9 cellular contexts compared by ENCODE assay signal in genomic region chr12:6927999-6928702, GRCh38. TPM values are rescaled to one million over a fixed set of nuclear protein-coding genes. Genes with fewer than 3 reads are reported as not detected.
A peak's percentile ranks its signal among the peaks of the same experiment; 100 is the strongest.
DNase-seq lines count a peak whose midpoint lies in the region; ATAC-seq, FAIRE-seq and TF ChIP-seq lines count a peak whose summit lies in the region.
"Had no signal": no experiment of that assay in that cellular context is flagged by ENCODE, and none has a peak within 500 bp of the region (broad histone marks: within the 10 kb centered on the region; RNA-seq: fewer than 3 reads in every experiment).

No MANE protein-coding gene starts in this region.

- no peaks in the 10 kb centered on the region for H3K9me3 Mint-ChIP-seq in activated naive CD4-positive, alpha-beta T cell treated with anti-CD3 and anti-CD28 coated beads for 36 hours

- H3K36me3 Mint-ChIP-seq in activated naive CD4-positive, alpha-beta T cell treated with anti-CD3 and anti-CD28 coated beads for 36 hours (ENCODE audit: low read depth): peaks cover 3% of the 10 kb centered on the region

- no peaks in the 10 kb centered on the region for H3K27me3 Mint-ChIP-seq in activated naive CD4-positive, alpha-beta T cell treated with anti-CD3 and anti-CD28 coated beads for 36 hours (ENCODE audit: low read depth)

- H3K36me3 ChIP-seq in kidney (ENCODE audit: control insufficient read depth in 1 of 2, insufficient read depth in 2 of 2, low read length in 2 of 2) (peaks cover 0 to 3% of the 10 kb centered on the region in 2 donors), subcutaneous abdominal adipose tissue (ENCODE audit: control insufficient read depth in 5 of 5, insufficient read depth in 5 of 5, low read length in 5 of 5) (peaks cover 0 to 4% (median 0%) of the 10 kb centered on the region in 5 donors)

- CTCF ChIA-PET in activated naive CD4-positive, alpha-beta T cell treated with anti-CD3 and anti-CD28 coated beads for 36 hours (lab: Charles Lee): interaction anchor here (2.0 kb wide), 1 partner anchor 10 kb away, joined by 6 read pairs; no protein-coding TSS in a partner anchor

- intact Hi-C loops in activated naive CD4-positive, alpha-beta T cell treated with anti-CD3 and anti-CD28 coated beads for 36 hours (cut with micrococcal nuclease): loop anchor here (10.0 kb wide), 1 partner anchor 707 kb away; no protein-coding TSS in a partner anchor
- intact Hi-C loops in kidney (cut with DNase I): no loop called here

- H3K9ac ChIP-seq in kidney (ENCODE audit: low read length in 2 of 2) (peak overlapping the region; percentile 61 to 80), subcutaneous abdominal adipose tissue (ENCODE audit: low read length in 5 of 5) (peak overlapping the region; percentile 82 to 99 (median 96))

- no peak for DNase-seq in activated naive CD4-positive, alpha-beta T cell treated with anti-CD3 and anti-CD28 coated beads for 36 hours
- no peak for DNase-seq in activated naive CD4-positive, alpha-beta T cell (lab: John Stamatoyannopoulos, UW)
- DNase-seq in astrocyte of the cerebellum (ENCODE audit: low read depth) (no peak), kidney (peak; percentile 80)
- no peak for DNase-seq in stimulated activated CD4-positive, alpha-beta T cell treated with anti-CD3 and anti-CD28 coated beads, Interleukin-2, amount 100 ng/mL, for 24 hours
- DNase-seq in activated CD4-positive, alpha-beta T cell treated with anti-CD3 and anti-CD28 coated beads, Interleukin-2, amount 50 U/mL, for 48 hours: no peak

- FAIRE-seq in kidney (lab: Jason Lieb, UNC): no peak

- ATAC-seq in GM18505 (IDR thresholded peaks at IDR 0.05; ENCODE audit: unreplicated experiment): no peak

- H3K4me3 ChIP-seq in astrocyte of the cerebellum (ENCODE audit: low read depth, low read length): peak overlapping the region; percentile 96
- peak overlapping the region; percentile 75 to 78 for H3K4me3 ChIP-seq in kidney (ENCODE audit: low read length in 2 of 2)
- H3K4me3 ChIP-seq in subcutaneous abdominal adipose tissue (ENCODE audit: low read depth in 1 of 5, low read length in 5 of 5): peak overlapping the region; percentile 77 to 96 (median 86)

- in situ Hi-C loops in astrocyte of the cerebellum (cut with HindIII; ENCODE audit: low sequenced_read_pairs): no loop called here

- H3K9me3 ChIP-seq in kidney (ENCODE audit: control insufficient read depth in 1 of 2, low read length in 2 of 2) (no peaks in the 10 kb centered on the region), subcutaneous abdominal adipose tissue (ENCODE audit: control insufficient read depth in 5 of 5, low read length in 5 of 5) (no peaks in the 10 kb centered on the region)

- no peak for TF ChIP-seq CTCF in astrocyte of the cerebellum (IDR thresholded peaks at IDR 0.05; ENCODE audit: low read depth, low read length, missing control alignments)
- no peak for TF ChIP-seq CTCF in kidney (IDR thresholded peaks at IDR 0.05; ENCODE audit: borderline replicate concordance, extremely low read depth, insufficient read depth)

- H3K4me1 ChIP-seq in kidney (ENCODE audit: control insufficient read depth in 1 of 2, insufficient read depth in 1 of 2, low read depth in 1 of 2, low read length in 2 of 2) (peaks cover 37 to 51% of the 10 kb centered on the region in 2 donors), subcutaneous abdominal adipose tissue (ENCODE audit: control insufficient read depth in 5 of 5, insufficient read depth in 5 of 5, low read length in 5 of 5) (peaks cover 14 to 80% (median 73%) of the 10 kb centered on the region in 5 donors)

- TF ChIP-seq POLR2A in GM18505 (IDR thresholded peaks at IDR 0.05; ENCODE audit: borderline replicate concordance, extremely low read depth, insufficient read depth, insufficient read length): no peak

- H3K4me1 Mint-ChIP-seq in activated naive CD4-positive, alpha-beta T cell treated with anti-CD3 and anti-CD28 coated beads for 36 hours (ENCODE audit: low read depth): peaks cover 64% of the 10 kb centered on the region

- peak overlapping the region; percentile 81 for H3K27ac Mint-ChIP-seq in activated naive CD4-positive, alpha-beta T cell treated with anti-CD3 and anti-CD28 coated beads for 36 hours

- no peaks in the 10 kb centered on the region for H3K27me3 ChIP-seq in subcutaneous abdominal adipose tissue (ENCODE audit: control insufficient read depth in 5 of 5, insufficient read depth in 4 of 5, low read length in 5 of 5)

- peak overlapping the region; percentile 75 for H3K4me3 Mint-ChIP-seq in activated naive CD4-positive, alpha-beta T cell treated with anti-CD3 and anti-CD28 coated beads for 36 hours

- H3K27ac ChIP-seq in kidney (ENCODE audit: low read depth in 2 of 2, low read length in 2 of 2): peak overlapping the region; percentile 87 to 99
- peak overlapping the region; percentile 99 for H3K27ac ChIP-seq in subcutaneous abdominal adipose tissue (ENCODE audit: low read depth, low read length)

RNA-seq across cellular contexts. Expression of gene ATN1, which starts 0.4 kb away (rescaled TPM):
- total RNA-seq in activated naive CD4-positive, alpha-beta T cell treated with anti-CD3 and anti-CD28 coated beads for 36 hours: 10 to 100 TPM; 20.1 to 22.2 TPM
- total RNA-seq in kidney: 119 TPM
- polyA plus RNA-seq in kidney (ENCODE audit: insufficient read depth, low read depth, low replicate concordance): 34.2 TPM

RNA-seq across cellular contexts. Expression of gene ENO2, which starts 13.8 kb away (rescaled TPM):
- 100 to 1,000 TPM; 128 to 131 TPM for total RNA-seq in activated naive CD4-positive, alpha-beta T cell treated with anti-CD3 and anti-CD28 coated beads for 36 hours
- 35.7 TPM for total RNA-seq in kidney
- 10.3 TPM for polyA plus RNA-seq in kidney (ENCODE audit: insufficient read depth, low read depth, low replicate concordance)

RNA-seq across cellular contexts. Expression of gene RNU7-1, which starts 15.5 kb away (rescaled TPM):
- not detected for total RNA-seq in activated naive CD4-positive, alpha-beta T cell treated with anti-CD3 and anti-CD28 coated beads for 36 hours
- total RNA-seq in kidney: not detected
- not detected for polyA plus RNA-seq in kidney (ENCODE audit: insufficient read depth, low read depth, low replicate concordance)
- total RNA-seq: dermis microvascular lymphatic vessel endothelial cell had no signal

RNA-seq across cellular contexts. Expression of gene C12orf57, which starts 15.7 kb away (rescaled TPM):
- total RNA-seq in activated naive CD4-positive, alpha-beta T cell treated with anti-CD3 and anti-CD28 coated beads for 36 hours: 100 to 1,000 TPM; 242 to 245 TPM
- 175 TPM for total RNA-seq in kidney
- polyA plus RNA-seq in kidney (ENCODE audit: insufficient read depth, low read depth, low replicate concordance): 336 TPM

RNA-seq across cellular contexts. Expression of gene PTPN6, which starts 23.0 kb away (rescaled TPM):
- total RNA-seq in activated naive CD4-positive, alpha-beta T cell treated with anti-CD3 and anti-CD28 coated beads for 36 hours: 100 to 1,000 TPM; 334 to 348 TPM
- total RNA-seq in kidney: 70.8 TPM
- polyA plus RNA-seq in kidney (ENCODE audit: insufficient read depth, low read depth, low replicate concordance): 38.0 TPM
